ENCODE assay signal across 8 cellular contexts in the genomic region with DNA sequence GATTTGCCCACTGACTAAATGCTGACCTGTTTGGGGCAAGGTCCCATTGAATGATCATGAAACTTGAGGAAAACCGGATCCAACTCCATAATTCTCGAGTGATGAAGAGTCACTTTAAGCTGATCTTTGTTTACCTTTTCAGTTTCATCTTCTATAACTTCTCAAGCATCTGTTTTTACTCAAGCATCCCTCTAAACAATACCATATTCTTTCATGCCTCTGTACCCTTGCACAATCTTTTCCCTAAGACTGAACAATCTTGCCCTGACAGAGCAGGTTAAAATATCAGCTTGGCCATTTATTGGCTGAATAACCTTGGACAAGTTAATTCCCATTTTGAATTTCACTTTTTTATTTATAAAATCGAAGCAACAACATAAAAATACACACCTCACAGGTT. TPM values are rescaled to one million over a fixed set of nuclear protein-coding genes. Genes with fewer than 3 reads are reported as not detected.
"Had no signal": no experiment of that assay in that cellular context is flagged by ENCODE, and none has a peak within 500 bp of the region (broad histone marks: within the 10 kb centered on the region; RNA-seq: fewer than 3 reads in every experiment).

No MANE protein-coding gene starts in this region.

- H3K4me3 ChIP-seq: GM23338 had no signal

- H3K27ac ChIP-seq: HL-60 had no signal

- H2AFZ ChIP-seq: GM23338 had no signal

- H3K27ac Mint-ChIP-seq: GM23338, H9, IgD-negative memory B cell had no signal

- H3K27me3 Mint-ChIP-seq: IgD-negative memory B cell had no signal

- H3K4me3 Mint-ChIP-seq: GM23338, H9, IgD-negative memory B cell had no signal

- H3K4me2 ChIP-seq: GM23338 had no signal

- DNase-seq: H9, HCEC 1CT, KBM-7 had no signal

- H3K36me3 Mint-ChIP-seq: IgD-negative memory B cell had no signal

- H3K4me1 Mint-ChIP-seq: GM23338, H9, IgD-negative memory B cell had no signal

RNA-seq across cellular contexts. Expression of a gene that starts 39.8 kb away (rescaled TPM):
- total RNA-seq: GM23338, H1, H9, HepG2 had no signal
- polyA plus RNA-seq: GM23338, IgD-negative memory B cell had no signal

RNA-seq across cellular contexts. Expression of a gene that starts 41.8 kb away (rescaled TPM):
- polyA plus RNA-seq: IgD-negative memory B cell had no signal
